Comparison of ENCODE assay signal across 18 cellular contexts in genomic region chr10:124557167-124557566, GRCh38.
DNase-seq lines count a peak whose midpoint lies in the region; ATAC-seq and TF ChIP-seq lines count a peak whose summit lies in the region.
"Had no signal": no experiment of that assay in that cellular context is flagged by ENCODE, and none has a peak within 500 bp of the region (broad histone marks: within the 10 kb centered on the region; RNA-seq: fewer than 3 reads in every experiment).

No MANE protein-coding gene starts in this region.

- H3K9ac ChIP-seq in neuronal stem cell (ENCODE audit: low read depth, low read length, poor library complexity) = no peak overlapping the region
- H3K9ac ChIP-seq: BLaER1 had no signal

- DNase-seq in left ventricle myocardium superior (peak; percentile 14), right atrium auricular region (ENCODE audit: low spot score) (no peak), dorsolateral prefrontal cortex (no peak), neuronal stem cell (ENCODE audit: low spot score) (no peak), uterus (no peak), HCEC 1CT (no peak), NCI-H748 treated with DMSO at 0.1 percent for 48 hours (lab: John Stamatoyannopoulos, UW) (no peak)
- DNase-seq in CD8-positive, alpha-beta T cell = no peak
- DNase-seq: 8988T; Calu3; CD4-positive, alpha-beta memory T cell; DMS79 treated with DMSO at 0.1 percent for 48 hours; GF-D8; GOT3; H7 had no signal

- no peaks in the 10 kb centered on the region for H3K79me1 ChIP-seq in neuronal stem cell (ENCODE audit: low read depth, low read length)

- H3K18ac ChIP-seq in neuronal stem cell (ENCODE audit: low read length) = no peak overlapping the region

- no peak overlapping the region for H3K4me2 ChIP-seq in neuronal stem cell (ENCODE audit: insufficient read depth, low read length, poor library complexity, severe bottlenecking)
- H3K4me2 ChIP-seq: BLaER1 had no signal

- CTCF ChIA-PET in CD8-positive, alpha-beta T cell (lab: Charles Lee) = no interaction called here

- no CpG with 5 or more reads among the region's 10 CpGs for WGBS in neuronal stem cell (ENCODE audit: extremely low coverage in 2 of 2, insufficient read length in 2 of 2, insufficient replicate concordance in 1 of 2), 2 donors

- no peak overlapping the region for H3K14ac ChIP-seq in neuronal stem cell (ENCODE audit: low read length)

- TF ChIP-seq POLR2A in uterus (IDR thresholded peaks at IDR 0.05) = no peak

- no peak overlapping the region for H3K4ac ChIP-seq in neuronal stem cell (ENCODE audit: low read length)

- no peak overlapping the region for H2AFZ ChIP-seq in neuronal stem cell (ENCODE audit: low read length)

- H3K9me3 Mint-ChIP-seq in CD8-positive, alpha-beta T cell = peaks cover 3% of the 10 kb centered on the region

- no peak overlapping the region for H3K23ac ChIP-seq in neuronal stem cell (ENCODE audit: low read depth, low read length, poor library complexity)

- H3K36me3 Mint-ChIP-seq in CD8-positive, alpha-beta T cell = peaks cover 5% of the 10 kb centered on the region

- no peak overlapping the region for H2AK5ac ChIP-seq in neuronal stem cell (ENCODE audit: low read depth, low read length)

- H3K4me3 ChIP-seq in right atrium auricular region (no peak overlapping the region), dorsolateral prefrontal cortex (no peak overlapping the region), neuronal stem cell (ENCODE audit: low read length in 2 of 2) (no peak overlapping the region), uterus (no peak overlapping the region)
- no peak overlapping the region for H3K4me3 ChIP-seq in CD8-positive, alpha-beta T cell (ENCODE audit: low read depth, low read length)
- H3K4me3 ChIP-seq: BLaER1 had no signal

- H4K8ac ChIP-seq in neuronal stem cell (ENCODE audit: low read depth, low read length) = no peak overlapping the region

- TF ChIP-seq CTCF in right atrium auricular region (IDR thresholded peaks at IDR 0.05) = no peak
- TF ChIP-seq CTCF in dorsolateral prefrontal cortex (IDR thresholded peaks at IDR 0.05 in 54 of 56, conservative IDR thresholded peaks at IDR 0.05 in 2 of 56; ENCODE audit: low read depth in 1 of 56, partially characterized antibody in 56 of 56) = no peak
- TF ChIP-seq CTCF in uterus (IDR thresholded peaks at IDR 0.05) = no peak
- TF ChIP-seq CTCF in CD8-positive, alpha-beta T cell (IDR thresholded peaks at IDR 0.05) = no peak

- no peak for ATAC-seq in left ventricle myocardium superior
- ATAC-seq in CD8-positive, alpha-beta T cell = no peak
- ATAC-seq: HepG2 had no signal

- H3K27ac ChIP-seq in right atrium auricular region (no peak overlapping the region), dorsolateral prefrontal cortex (peak overlapping the region in 53 of 59 donors; percentile 16 to 98 (median 92)), neuronal stem cell (replicated peaks; ENCODE audit: low read length) (no peak overlapping the region), uterus (peak overlapping the region; percentile 95 to 99)
- H3K27ac ChIP-seq in CD8-positive, alpha-beta T cell (ENCODE audit: low read depth, low read length) = no peak overlapping the region
- H3K27ac ChIP-seq: BLaER1 had no signal

- H3K27me3 Mint-ChIP-seq in CD8-positive, alpha-beta T cell (ENCODE audit: low read depth) = no peaks in the 10 kb centered on the region
- H3K27me3 Mint-ChIP-seq: CD4-positive, alpha-beta memory T cell had no signal

- H2BK12ac ChIP-seq in neuronal stem cell (ENCODE audit: low read length) = no peak overlapping the region

- H3K9me3 ChIP-seq in right atrium auricular region (no peaks in the 10 kb centered on the region), neuronal stem cell (replicated peaks in 1 of 2; ENCODE audit: control insufficient read depth in 2 of 2, insufficient read depth in 1 of 2, low read depth in 1 of 2, low read length in 2 of 2) (peaks cover 3 to 9% of the 10 kb centered on the region in 2 donors), uterus (no peaks in the 10 kb centered on the region)
- no peaks in the 10 kb centered on the region for H3K9me3 ChIP-seq in CD8-positive, alpha-beta T cell (ENCODE audit: low read length)

- no peak overlapping the region for H3K4me3 Mint-ChIP-seq in CD8-positive, alpha-beta T cell
- H3K4me3 Mint-ChIP-seq: CD14-positive monocyte; CD4-positive, alpha-beta memory T cell had no signal

- H2BK5ac ChIP-seq in neuronal stem cell (ENCODE audit: low read length) = peak overlapping the region; percentile 5

- no peak overlapping the region for H4K91ac ChIP-seq in neuronal stem cell (ENCODE audit: low read depth, low read length, poor library complexity)

- H3K36me3 ChIP-seq in right atrium auricular region = no peaks in the 10 kb centered on the region
- H3K36me3 ChIP-seq in neuronal stem cell (replicated peaks in 1 of 2; ENCODE audit: control insufficient read depth in 2 of 2, insufficient read depth in 2 of 2, low read length in 2 of 2) = no peaks in the 10 kb centered on the region
- H3K36me3 ChIP-seq in uterus = no peaks in the 10 kb centered on the region
- H3K36me3 ChIP-seq in CD8-positive, alpha-beta T cell (ENCODE audit: insufficient read depth, low read length) = no peaks in the 10 kb centered on the region
- H3K36me3 ChIP-seq: BLaER1 had no signal

- peak overlapping the region; percentile 81 for H2BK15ac ChIP-seq in neuronal stem cell (ENCODE audit: low read length)

- POLR2A ChIA-PET in CD8-positive, alpha-beta T cell (lab: Charles Lee) = no interaction called here

- H3K4me1 Mint-ChIP-seq in CD8-positive, alpha-beta T cell (ENCODE audit: low read depth) = no peaks in the 10 kb centered on the region
- H3K4me1 Mint-ChIP-seq: CD4-positive, alpha-beta memory T cell had no signal

- intact Hi-C loops in left ventricle myocardium superior (cut with micrococcal nuclease) = no loop called here
- intact Hi-C loops in dorsolateral prefrontal cortex (cut with DNase I) = no loop called here
- intact Hi-C loops in uterus (cut with DNase I; ENCODE audit: low total_unique reads) = no loop called here
- intact Hi-C loops in CD8-positive, alpha-beta T cell (cut with DNase I, micrococcal nuclease) = no loop called here

- H2BK120ac ChIP-seq in neuronal stem cell (ENCODE audit: low read depth, low read length) = no peak overlapping the region

- H3K4me1 ChIP-seq in right atrium auricular region (peaks cover 0 to 36% of the 10 kb centered on the region in 2 donors), neuronal stem cell (ENCODE audit: control insufficient read depth in 2 of 2, insufficient read depth in 1 of 2, low read depth in 1 of 2, low read length in 2 of 2) (peaks cover 0 to 9% of the 10 kb centered on the region in 2 donors), uterus (peaks cover 24 to 31% of the 10 kb centered on the region in 2 donors)
- no peaks in the 10 kb centered on the region for H3K4me1 ChIP-seq in CD8-positive, alpha-beta T cell (ENCODE audit: insufficient read depth, low read length)

- H3K27me3 ChIP-seq in right atrium auricular region = no peaks in the 10 kb centered on the region
- H3K27me3 ChIP-seq in dorsolateral prefrontal cortex = no peaks in the 10 kb centered on the region
- H3K27me3 ChIP-seq in neuronal stem cell (ENCODE audit: control insufficient read depth in 3 of 3, insufficient read depth in 3 of 3, low read depth in 1 of 3, low read length in 3 of 3) = peaks cover 0 to 26% (median 0%) of the 10 kb centered on the region in 3 experiments
- no peaks in the 10 kb centered on the region for H3K27me3 ChIP-seq in uterus
- H3K27me3 ChIP-seq in CD8-positive, alpha-beta T cell (ENCODE audit: insufficient read depth, low read length) = no peaks in the 10 kb centered on the region
- H3K27me3 ChIP-seq: BLaER1 had no signal

- H3K27ac Mint-ChIP-seq in CD8-positive, alpha-beta T cell = no peak overlapping the region
- H3K27ac Mint-ChIP-seq: CD14-positive monocyte; CD4-positive, alpha-beta memory T cell had no signal

Comparison
In these comparisons a context has a peak if more than half of its experiments do, and no peak if none do; other contexts are left out.
1. H3K27ac ChIP-seq: peak in dorsolateral prefrontal cortex (53 of 59) and uterus (2 of 2); none in right atrium auricular region (0 of 2), neuronal stem cell (single experiment) and CD8-positive, alpha-beta T cell (single experiment).